Comparison of ENCODE assay signal across 25 cellular contexts in the genomic region with DNA sequence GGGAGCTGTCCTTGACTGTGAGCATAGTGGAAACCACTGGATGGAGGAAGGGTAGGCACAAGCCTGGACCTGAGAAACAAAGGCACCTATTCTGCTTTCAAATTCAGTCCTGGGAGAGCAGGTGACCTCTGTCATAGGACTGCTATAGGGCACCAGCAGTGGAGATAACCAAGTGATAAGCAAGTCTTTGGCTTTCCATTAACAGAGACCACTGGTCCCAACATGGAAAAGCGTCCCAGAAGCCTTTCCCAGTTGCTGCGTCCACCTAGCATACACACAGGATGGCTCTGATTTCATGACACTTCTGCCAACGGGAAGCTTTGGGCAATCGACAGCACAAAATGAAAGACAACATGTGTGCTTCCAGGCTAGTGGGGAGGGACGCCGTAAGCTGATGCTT. TPM values are rescaled to one million over a fixed set of nuclear protein-coding genes. Genes with fewer than 3 reads are reported as not detected.
"Had no signal": no experiment of that assay in that cellular context is flagged by ENCODE, and none has a peak within 500 bp of the region (broad histone marks: within the 10 kb centered on the region; RNA-seq: fewer than 3 reads in every experiment).

No MANE protein-coding gene starts in this region.

- H3K27ac ChIP-seq: brain microvascular endothelial cell, cardiac muscle cell, SK-N-MC, VCaP had no signal

- H3K9me3 ChIP-seq: MG63 had no signal

- DNase-seq: activated CD4-positive, alpha-beta memory T cell treated with anti-CD3 and anti-CD28 coated beads for 36 hours; activated CD4-positive, alpha-beta T cell treated with anti-CD3 and anti-CD28 coated beads, Interleukin-2, amount 10 ng/mL, durations not matched to agents 7 days and 5 days; activated CD4-positive, CD25-positive, alpha-beta regulatory T cell; activated CD8-positive, alpha-beta memory T cell treated with anti-CD3 and anti-CD28 coated beads for 24 hours; activated effector memory CD4-positive, alpha-beta T cell treated with anti-CD3 and anti-CD28 coated beads, Interleukin-2, amount 50 U/mL, for 16 hours; activated naive CD4-positive, alpha-beta T cell treated with Interleukin-2 at 50 U/mL for 16 hours; activated T-cell treated with anti-CD3 and anti-CD28 coated beads, Interleukin-2, amount 50 U/mL, for 4 hours; amygdala; brain microvascular endothelial cell; MG63; MV-4-11; NCI-H1436 treated with DMSO at 0.1 percent for 48 hours; NCI-H187; NCI-H2171; NCI-H2227 treated with DMSO at 0.1 percent for 48 hours; NCI-H446 treated with DMSO at 0.1 percent for 48 hours; NCI-H526; RPMI8226; T-helper 1 cell had no signal

- H3K4me3 ChIP-seq: cardiac muscle cell, MG63, SK-N-MC had no signal

- H3K36me3 ChIP-seq: brain microvascular endothelial cell, cardiac muscle cell, MG63 had no signal

- ATAC-seq: activated T-cell treated with anti-CD3 and anti-CD28 coated beads, Interleukin-2, amount 50 U/mL, for 4 hours; Panc1 had no signal

- H3K27me3 ChIP-seq: brain microvascular endothelial cell, cardiac muscle cell, MG63 had no signal

RNA-seq across cellular contexts. Expression of a gene that starts 8.9 kb away (rescaled TPM):
- total RNA-seq: activated CD4-positive, alpha-beta memory T cell treated with anti-CD3 and anti-CD28 coated beads for 36 hours; activated CD4-positive, alpha-beta T cell treated with anti-CD3 and anti-CD28 coated beads, Interleukin-2, amount 10 ng/mL, durations not matched to agents 7 days and 5 days; OCI-LY7; T-helper 2 cell treated with Interferon-gamma antibody and Interleukin-4, amounts not matched to agents 100 ng/mL and 5 ng/mL, for 36 hours had no signal
- polyA plus RNA-seq: cardiac muscle cell had no signal
